1 cellular context compared by ENCODE assay signal in genomic region chr16:28491080-28491969, GRCh38.
TF ChIP-seq lines count a peak whose summit lies in the region.

No MANE protein-coding gene starts in this region.

TF ChIP-seq in GM12878, 131 proteins besides CTCF, POLR2A, EP300 and RAD21:
- TF ChIP-seq FOS (IDR thresholded peaks at IDR 0.05; ENCODE audit: borderline replicate concordance, extremely low read depth, insufficient read length) = no peak
- no peak for TF ChIP-seq E4F1 (IDR thresholded peaks at IDR 0.05; ENCODE audit: borderline replicate concordance, partially characterized antibody)
- TF ChIP-seq IKZF1 (conservative IDR thresholded peaks at IDR 0.05) = 0 out of 2 replicates have a peak, but pooled peaks have one; percentile 57
- no peak for TF ChIP-seq ATF7 (IDR thresholded peaks at IDR 0.05; ENCODE audit: low read depth)
- TF ChIP-seq TCF3 (IDR thresholded peaks at IDR 0.05; ENCODE audit: borderline replicate concordance, insufficient read depth, low read depth, low read length) = no peak
- 0 out of 2 replicates have a peak, but pooled peaks have one; percentile 16 for TF ChIP-seq EED (IDR thresholded peaks at IDR 0.05; ENCODE audit: low read depth)
- 0 out of 2 replicates have a peak, but pooled peaks have one; percentile 21 for TF ChIP-seq CHD2 (IDR thresholded peaks at IDR 0.05; ENCODE audit: borderline replicate concordance, low read depth, low read length)
- TF ChIP-seq PKNOX1 (IDR thresholded peaks at IDR 0.05) = no peak
- TF ChIP-seq MEF2B (IDR thresholded peaks at IDR 0.05; ENCODE audit: partially characterized antibody, poor library complexity, severe bottlenecking) = peak; percentile 48
- TF ChIP-seq SMC3 (IDR thresholded peaks at IDR 0.05; ENCODE audit: borderline replicate concordance, low read length) = peak; percentile 21
- TF ChIP-seq LARP7 (IDR thresholded peaks at IDR 0.05) = 0 out of 2 replicates have a peak, but pooled peaks have one; percentile 69
- peak; percentile 34; the same call in 1 of the 2 replicates for TF ChIP-seq GATAD2B (conservative IDR thresholded peaks at IDR 0.05; ENCODE audit: low read depth)
- TF ChIP-seq SPI1 (IDR thresholded peaks at IDR 0.05; ENCODE audit: borderline replicate concordance, insufficient read depth, low read depth, low read length) = peak; percentile 30; the same call in 1 of the 2 replicates
- TF ChIP-seq ATF3 (IDR thresholded peaks at IDR 0.05; ENCODE audit: borderline replicate concordance, extremely low read depth, low read depth, low read length) = no peak
- TF ChIP-seq NR2C1 (IDR thresholded peaks at IDR 0.05) = no peak
- TF ChIP-seq EZH2 (IDR thresholded peaks at IDR 0.05; ENCODE audit: borderline replicate concordance, control insufficient read depth, low read depth, low read length) = no peak
- no peak for TF ChIP-seq ZBED1 (IDR thresholded peaks at IDR 0.05; ENCODE audit: borderline replicate concordance)
- no peak for TF ChIP-seq STAT3 (IDR thresholded peaks at IDR 0.05; ENCODE audit: low read depth, low read length)
- peak; percentile 70 for TF ChIP-seq NR2F1 (conservative IDR thresholded peaks at IDR 0.05)
